9 cellular contexts compared by ENCODE assay signal in genomic region chr16:964696-965395, GRCh38. TPM values are rescaled to one million over a fixed set of nuclear protein-coding genes. Genes with fewer than 3 reads are reported as not detected.
DNase-seq lines count a peak whose midpoint lies in the region; ATAC-seq and TF ChIP-seq lines count a peak whose summit lies in the region.
"Had no signal": no experiment of that assay in that cellular context is flagged by ENCODE, and none has a peak within 500 bp of the region (broad histone marks: within the 10 kb centered on the region; RNA-seq: fewer than 3 reads in every experiment).

No MANE protein-coding gene starts in this region.

- H3K36me3 Mint-ChIP-seq in stimulated activated effector memory CD8-positive, alpha-beta T cell treated with anti-CD3 and anti-CD28 coated beads, Interleukin-12 subunit alpha, Interleukin-12 subunit beta, amount 100 ng/mL, for 72 hours: peaks cover 26% of the 10 kb centered on the region

- no peaks in the 10 kb centered on the region for H3K9me2 ChIP-seq in OCI-LY7 (ENCODE audit: insufficient read depth, low read length)
- H3K9me2 ChIP-seq: SK-N-SH had no signal

- ATAC-seq in lower lobe of right lung (peak; percentile 83 to 88), GM21423 (IDR thresholded peaks at IDR 0.05; ENCODE audit: unreplicated experiment) (no peak)
- peak; percentile 88 for ATAC-seq in stimulated activated effector memory CD8-positive, alpha-beta T cell treated with anti-CD3 and anti-CD28 coated beads, Interleukin-12 subunit alpha, Interleukin-12 subunit beta, amount 100 ng/mL, for 72 hours

- peak overlapping the region; percentile 67 for H3K4me3 Mint-ChIP-seq in stimulated activated effector memory CD8-positive, alpha-beta T cell treated with anti-CD3 and anti-CD28 coated beads, Interleukin-12 subunit alpha, Interleukin-12 subunit beta, amount 100 ng/mL, for 72 hours

- H3K9me3 ChIP-seq in lower lobe of right lung (no peaks in the 10 kb centered on the region), OCI-LY7 (ENCODE audit: low read length) (no peaks in the 10 kb centered on the region)
- H3K9me3 ChIP-seq: SK-N-SH had no signal

- DNase-seq in NCI-H2107 treated with DMSO at 0.1 percent for 48 hours (lab: John Stamatoyannopoulos, UW; ENCODE audit: unreplicated experiment): peak; percentile 22
- peak; percentile 74 for DNase-seq in activated T-cell treated with anti-CD3 and anti-CD28 coated beads, Interleukin-2, amount 50 U/mL, for 1 hour
- peak; percentile 75 for DNase-seq in lower lobe of right lung
- peak in 1 of 2 donors; percentile 72 for DNase-seq in stimulated activated effector memory CD8-positive, alpha-beta T cell treated with anti-CD3 and anti-CD28 coated beads, Interleukin-12 subunit alpha, Interleukin-12 subunit beta, amount 100 ng/mL, for 72 hours (ENCODE audit: low spot score in 2 of 2)
- no peak for DNase-seq in OCI-LY7 (ENCODE audit: low spot score)
- DNase-seq in RKO (ENCODE audit: low spot score): no peak
- DNase-seq: SK-N-SH had no signal

- TF ChIP-seq CTCF in lower lobe of right lung (IDR thresholded peaks at IDR 0.05): no peak
- TF ChIP-seq CTCF in OCI-LY7 (conservative IDR thresholded peaks at IDR 0.05; ENCODE audit: low read length): no peak

- no TSS peak for BruUV-seq in OCI-LY7 (replicated peaks; lab: Mats Ljungman, UMichigan)

- H3K9me3 Mint-ChIP-seq in stimulated activated effector memory CD8-positive, alpha-beta T cell treated with anti-CD3 and anti-CD28 coated beads, Interleukin-12 subunit alpha, Interleukin-12 subunit beta, amount 100 ng/mL, for 72 hours: no peaks in the 10 kb centered on the region

- H2AFZ ChIP-seq in OCI-LY7 (ENCODE audit: low read length): no peak overlapping the region

- H3K4me3 ChIP-seq in lower lobe of right lung (peak overlapping the region; percentile 33), OCI-LY7 (ENCODE audit: low read depth, low read length, poor library complexity, severe bottlenecking) (no peak overlapping the region)
- H3K4me3 ChIP-seq: skin epidermis had no signal

- peaks cover 4% of the 10 kb centered on the region for H3K36me3 ChIP-seq in lower lobe of right lung
- H3K36me3 ChIP-seq in OCI-LY7 (ENCODE audit: insufficient read depth, low read length): 0 out of 2 replicates have a peak, but pooled peaks cover 4% of the 10 kb centered on the region

- no peaks in the 10 kb centered on the region for H4K20me1 ChIP-seq in OCI-LY7 (ENCODE audit: insufficient read depth, low read length)

- peaks cover 20% of the 10 kb centered on the region for H3K4me1 ChIP-seq in lower lobe of right lung
- peaks cover 5% of the 10 kb centered on the region for H3K4me1 ChIP-seq in OCI-LY7 (ENCODE audit: insufficient read depth, low read length, poor library complexity, severe bottlenecking)

- POLR2A ChIA-PET in OCI-LY7 (lab: Charles Lee): no interaction called here

- H3K27ac ChIP-seq in lower lobe of right lung (peak overlapping the region; percentile 81), OCI-LY7 (ENCODE audit: low read depth, low read length, poor library complexity, severe bottlenecking) (no peak overlapping the region)

- intact Hi-C loops in lower lobe of right lung (cut with DNase I) (no loop called here), OCI-LY7 (cut with micrococcal nuclease; ENCODE audit: unreplicated experiment) (no loop called here)

- H3K27me3 ChIP-seq in lower lobe of right lung (ENCODE audit: low read depth): no peaks in the 10 kb centered on the region

- no peak overlapping the region for H3K4me2 ChIP-seq in OCI-LY7 (ENCODE audit: low read length)
- H3K4me2 ChIP-seq: SK-N-SH had no signal

- H3K79me2 ChIP-seq in OCI-LY7 (ENCODE audit: insufficient read depth, low read depth, low read length): no peaks in the 10 kb centered on the region

- CTCF ChIA-PET in OCI-LY7 (lab: Charles Lee; ENCODE audit: unreplicated experiment): no interaction called here

- peaks cover 31% of the 10 kb centered on the region for H3K4me1 Mint-ChIP-seq in stimulated activated effector memory CD8-positive, alpha-beta T cell treated with anti-CD3 and anti-CD28 coated beads, Interleukin-12 subunit alpha, Interleukin-12 subunit beta, amount 100 ng/mL, for 72 hours

- H3K27ac Mint-ChIP-seq in stimulated activated effector memory CD8-positive, alpha-beta T cell treated with anti-CD3 and anti-CD28 coated beads, Interleukin-12 subunit alpha, Interleukin-12 subunit beta, amount 100 ng/mL, for 72 hours: peak overlapping the region; percentile 92

RNA-seq across cellular contexts. Expression of gene LMF1, which starts 5.9 kb away (rescaled TPM):
- total RNA-seq in lower lobe of right lung: 23.8 TPM
- 5.8 and 17.0 TPM in 2 replicates for total RNA-seq in OCI-LY7 (2014; rRNA removed; shearing (Covaris generic))
- total RNA-seq in OCI-LY7 (2022): 31.4 and 32.8 TPM in 2 replicates

RNA-seq across cellular contexts. Expression of gene SOX8, which starts 16.7 kb away (rescaled TPM):
- total RNA-seq in lower lobe of right lung (0.15 TPM), OCI-LY7 (2022) (2.3 and 2.4 TPM in 2 replicates)
- 0.82 and 0.85 TPM in 2 replicates for total RNA-seq in OCI-LY7 (2014; rRNA removed; shearing (Covaris generic))

Comparison
In these comparisons a context has a peak if more than half of its experiments do, and no peak if none do; other contexts are left out.
1. DNase-seq: peak in NCI-H2107 treated with DMSO at 0.1 percent for 48 hours (single experiment), activated T-cell treated with anti-CD3 and anti-CD28 coated beads, Interleukin-2, amount 50 U/mL, for 1 hour (single experiment) and lower lobe of right lung (single experiment); none in OCI-LY7 (single experiment) and RKO (single experiment).